Comparison of ENCODE assay signal across 16 cellular contexts in genomic region chr1:219138747-219139146, GRCh38. TPM values are rescaled to one million over a fixed set of nuclear protein-coding genes. Genes with fewer than 3 reads are reported as not detected.
A peak's percentile ranks its signal among the peaks of the same experiment; 100 is the strongest.
DNase-seq lines count a peak whose midpoint lies in the region; ATAC-seq and TF ChIP-seq lines count a peak whose summit lies in the region.
"Had no signal": no experiment of that assay in that cellular context is flagged by ENCODE, and none has a peak within 500 bp of the region (broad histone marks: within the 10 kb centered on the region; RNA-seq: fewer than 3 reads in every experiment).

No MANE protein-coding gene starts in this region.

- ATAC-seq in GM19025 (IDR thresholded peaks at IDR 0.05; ENCODE audit: low read depth, unreplicated experiment) (peak; percentile 66), HG02938 (IDR thresholded peaks at IDR 0.05; ENCODE audit: unreplicated experiment) (peak; percentile 80), HG03571 (IDR thresholded peaks at IDR 0.05; ENCODE audit: unreplicated experiment) (peak; percentile 79)

- H3K4me3 ChIP-seq in lower leg skin (ENCODE audit: low read depth, poor library complexity, severe bottlenecking) = no peak overlapping the region

- intact Hi-C loops in lower leg skin (cut with DNase I; ENCODE audit: low total_unique reads) = no loop called here

- DNase-seq in amygdala (lab: John Stamatoyannopoulos, UW) (no peak), lower leg skin (ENCODE audit: low spot score in 2 of 2) (no peak), UCSD-AML1 (lab: John Stamatoyannopoulos, UW; ENCODE audit: unreplicated experiment) (no peak), H4 (ENCODE audit: low spot score) (no peak)
- DNase-seq: BE2C; CD4-positive, alpha-beta memory T cell; HFFc6; KG1; NCI-H1048; NCI-H146; NCI-H2227 treated with DMSO at 0.1 percent for 48 hours; NCI-H526 treated with DMSO at 0.1 percent for 48 hours; T-helper 9 cell had no signal

- WGBS in lower leg skin, 2 donors = 92 to 94% methylated on average over 3 of the region's 3 CpGs

- TF ChIP-seq POLR2A in lower leg skin (IDR thresholded peaks at IDR 0.05) = no peak

- no peak for TF ChIP-seq CTCF in lower leg skin (IDR thresholded peaks at IDR 0.05)

RNA-seq across cellular contexts. Expression of gene LYPLAL1, which starts 34.9 kb away (rescaled TPM):
- total RNA-seq in lower leg skin = 10 to 100 TPM; 16.2 to 25.8 (median 23.7) TPM
- 14.3 and 22.2 TPM in 2 replicates for total RNA-seq in H4 (2014; rRNA removed; shearing (Covaris generic))
